In genomic region chr15:64462492-64462891, GRCh38 we compare ENCODE assay signal across 10 cellular contexts. TPM values are rescaled to one million over a fixed set of nuclear protein-coding genes. Genes with fewer than 3 reads are reported as not detected.
DNase-seq lines count a peak whose midpoint lies in the region; ATAC-seq and TF ChIP-seq lines count a peak whose summit lies in the region.
"Had no signal": no experiment of that assay in that cellular context is flagged by ENCODE, and none has a peak within 500 bp of the region (broad histone marks: within the 10 kb centered on the region; RNA-seq: fewer than 3 reads in every experiment).

No MANE protein-coding gene starts in this region.

- no peaks in the 10 kb centered on the region for H3K36me3 ChIP-seq in hepatocyte (replicated peaks; ENCODE audit: insufficient read depth, low read depth)

- peaks cover 4% of the 10 kb centered on the region in 2 donors for H3K36me3 Mint-ChIP-seq in activated T-cell treated with anti-CD3 and anti-CD28 coated beads, Interleukin-2, amount 50 U/mL, for 72 hours (ENCODE audit: insufficient read depth in 2 of 2)
- H3K36me3 Mint-ChIP-seq in activated T-helper 1 cell treated with anti-CD3 and anti-CD28 coated beads, Interleukin-12 subunit alpha, Interleukin-12 subunit beta, Interleukin-2, Interleukin-4 antibody, amounts not matched to agents 30 ng/mL and 10 ng/mL and 1 ng/mL, durations not matched to agents 14 hours and 24 hours and 36 hours (ENCODE audit: low read depth), result peaks cover 18% of the 10 kb centered on the region

- H3K4me1 Mint-ChIP-seq in activated T-cell treated with anti-CD3 and anti-CD28 coated beads, Interleukin-2, amount 50 U/mL, for 72 hours (ENCODE audit: low read depth), result peaks cover 84% of the 10 kb centered on the region
- H3K4me1 Mint-ChIP-seq in activated T-helper 1 cell treated with anti-CD3 and anti-CD28 coated beads, Interleukin-12 subunit alpha, Interleukin-12 subunit beta, Interleukin-2, Interleukin-4 antibody, amounts not matched to agents 30 ng/mL and 10 ng/mL and 1 ng/mL, durations not matched to agents 14 hours and 24 hours and 36 hours (ENCODE audit: low read depth), result peaks cover 65% of the 10 kb centered on the region

- no peaks in the 10 kb centered on the region for H3K9me3 Mint-ChIP-seq in activated T-cell treated with anti-CD3 and anti-CD28 coated beads, Interleukin-2, amount 50 U/mL, for 72 hours
- H3K9me3 Mint-ChIP-seq in activated T-helper 1 cell treated with anti-CD3 and anti-CD28 coated beads, Interleukin-12 subunit alpha, Interleukin-12 subunit beta, Interleukin-2, Interleukin-4 antibody, amounts not matched to agents 30 ng/mL and 10 ng/mL and 1 ng/mL, durations not matched to agents 14 hours and 24 hours and 36 hours, result no peaks in the 10 kb centered on the region

- H3K27me3 ChIP-seq in hepatocyte, result no peaks in the 10 kb centered on the region

- peak overlapping the region; percentile 81 to 92 for H3K4me3 Mint-ChIP-seq in activated T-cell treated with anti-CD3 and anti-CD28 coated beads, Interleukin-2, amount 50 U/mL, for 72 hours
- H3K4me3 Mint-ChIP-seq in activated T-helper 1 cell treated with anti-CD3 and anti-CD28 coated beads, Interleukin-12 subunit alpha, Interleukin-12 subunit beta, Interleukin-2, Interleukin-4 antibody, amounts not matched to agents 30 ng/mL and 10 ng/mL and 1 ng/mL, durations not matched to agents 14 hours and 24 hours and 36 hours, result peak overlapping the region; percentile 88

- no peak for DNase-seq in activated T-cell treated with anti-CD3 and anti-CD28 coated beads, Interleukin-2, amount 50 U/mL, for 72 hours
- no peak for DNase-seq in activated T-cell treated with anti-CD3 and anti-CD28 coated beads, Interleukin-2, amount 50 U/mL, for 48 hours
- no peak for DNase-seq in activated T-helper 1 cell treated with anti-CD3 and anti-CD28 coated beads, Interleukin-12 subunit alpha, Interleukin-12 subunit beta, Interleukin-2, Interleukin-4 antibody, amounts not matched to agents 30 ng/mL and 10 ng/mL and 1 ng/mL, durations not matched to agents 14 hours and 24 hours and 36 hours (ENCODE audit: low spot score)
- DNase-seq in hepatocyte (ENCODE audit: low spot score) (no peak), substantia nigra (lab: John Stamatoyannopoulos, UW) (no peak), NCI-H1105 (lab: John Stamatoyannopoulos, UW) (no peak)
- DNase-seq in central memory CD4-positive, alpha-beta T cell, result no peak
- DNase-seq: activated CD4-positive, alpha-beta T cell treated with anti-CD3 and anti-CD28 coated beads for 1 hour; NCI-H1436 treated with DMSO at 0.1 percent for 48 hours had no signal

- no peak for TF ChIP-seq CTCF in hepatocyte (IDR thresholded peaks at IDR 0.05; ENCODE audit: poor library complexity)

- no peaks in the 10 kb centered on the region for H3K9me2 ChIP-seq in hepatocyte (replicated peaks; ENCODE audit: insufficient read depth)

- no peak for ATAC-seq in activated T-cell treated with anti-CD3 and anti-CD28 coated beads, Interleukin-2, amount 50 U/mL, for 72 hours (replicated peaks in 1 of 2)
- ATAC-seq in HG02981 (IDR thresholded peaks at IDR 0.05; ENCODE audit: unreplicated experiment), result no peak

- H3K9me3 ChIP-seq in hepatocyte (ENCODE audit: low read depth), result no peaks in the 10 kb centered on the region

- H3K4me2 ChIP-seq in hepatocyte, result peak overlapping the region; percentile 86

- H3K27ac ChIP-seq in hepatocyte (peak overlapping the region; percentile 90), substantia nigra (ENCODE audit: low read depth, low read length, poor library complexity, severe bottlenecking) (peak overlapping the region; percentile 85)

- no peak overlapping the region for H2AFZ ChIP-seq in hepatocyte

- H3K27me3 Mint-ChIP-seq in activated T-cell treated with anti-CD3 and anti-CD28 coated beads, Interleukin-2, amount 50 U/mL, for 72 hours (ENCODE audit: low read depth), result no peaks in the 10 kb centered on the region
- peaks cover 1% of the 10 kb centered on the region for H3K27me3 Mint-ChIP-seq in activated T-helper 1 cell treated with anti-CD3 and anti-CD28 coated beads, Interleukin-12 subunit alpha, Interleukin-12 subunit beta, Interleukin-2, Interleukin-4 antibody, amounts not matched to agents 30 ng/mL and 10 ng/mL and 1 ng/mL, durations not matched to agents 14 hours and 24 hours and 36 hours (ENCODE audit: insufficient read depth)

- peaks cover 59% of the 10 kb centered on the region for H3K79me2 ChIP-seq in hepatocyte

- no peak overlapping the region for H3K4me3 ChIP-seq in hepatocyte

- peak overlapping the region; percentile 90 for H3K27ac Mint-ChIP-seq in activated T-cell treated with anti-CD3 and anti-CD28 coated beads, Interleukin-2, amount 50 U/mL, for 72 hours
- no peak overlapping the region for H3K27ac Mint-ChIP-seq in activated T-helper 1 cell treated with anti-CD3 and anti-CD28 coated beads, Interleukin-12 subunit alpha, Interleukin-12 subunit beta, Interleukin-2, Interleukin-4 antibody, amounts not matched to agents 30 ng/mL and 10 ng/mL and 1 ng/mL, durations not matched to agents 14 hours and 24 hours and 36 hours

- H4K20me1 ChIP-seq in hepatocyte (ENCODE audit: insufficient read depth, poor library complexity, severe bottlenecking), result peaks cover 43% of the 10 kb centered on the region

- peaks cover 49% of the 10 kb centered on the region for H3K4me1 ChIP-seq in hepatocyte (ENCODE audit: insufficient read depth)

- intact Hi-C loops in activated T-helper 1 cell treated with anti-CD3 and anti-CD28 coated beads, Interleukin-12 subunit alpha, Interleukin-12 subunit beta, Interleukin-2, Interleukin-4 antibody, amounts not matched to agents 30 ng/mL and 10 ng/mL and 1 ng/mL, durations not matched to agents 14 hours and 24 hours and 36 hours (cut with micrococcal nuclease), result loop anchor here (5.0 to 10.0 kb wide), 4 partner anchors 40 to 958 kb away; partner anchors contain the start of genes CIAO2A, SNX1 and USP3

RNA-seq across cellular contexts. Expression of gene ZNF609, which starts 2.1 kb away (rescaled TPM):
- total RNA-seq in activated T-cell treated with anti-CD3 and anti-CD28 coated beads, Interleukin-2, amount 50 U/mL, for 72 hours, result 10 to 100 TPM; 43.9 to 52.6 TPM
- total RNA-seq in activated T-helper 1 cell treated with anti-CD3 and anti-CD28 coated beads, Interleukin-12 subunit alpha, Interleukin-12 subunit beta, Interleukin-2, Interleukin-4 antibody, amounts not matched to agents 30 ng/mL and 10 ng/mL and 1 ng/mL, durations not matched to agents 14 hours and 24 hours and 36 hours, result 65.4 and 73.8 TPM in 2 replicates
- 21.3 and 23.0 TPM in 2 replicates for total RNA-seq in hepatocyte
- 12.5 and 14.3 TPM in 2 replicates for polyA plus RNA-seq in hepatocyte
